Comparison of ENCODE assay signal across 17 cellular contexts in genomic region chr4:55038176-55038890, GRCh38.
A peak's percentile ranks its signal among the peaks of the same experiment; 100 is the strongest.
DNase-seq lines count a peak whose midpoint lies in the region; ATAC-seq and TF ChIP-seq lines count a peak whose summit lies in the region.
"Had no signal": no experiment of that assay in that cellular context is flagged by ENCODE, and none has a peak within 500 bp of the region (broad histone marks: within the 10 kb centered on the region; RNA-seq: fewer than 3 reads in every experiment).

No MANE protein-coding gene starts in this region.

- no peaks in the 10 kb centered on the region for H3K27me3 ChIP-seq in testis
- H3K27me3 ChIP-seq in foreskin keratinocyte, result no peaks in the 10 kb centered on the region

- peak overlapping the region; percentile 81 for H3K27ac ChIP-seq in RWPE1
- peak overlapping the region in 1 of 2 donors; percentile 44 for H3K27ac ChIP-seq in testis
- no peak overlapping the region for H3K27ac ChIP-seq in foreskin keratinocyte
- H3K27ac ChIP-seq: C4-2B had no signal

- 29 to 32% methylated on average over 2 of the region's 2 CpGs for WGBS in testis, 2 donors

- H3K9me3 ChIP-seq in testis, result no peaks in the 10 kb centered on the region

- CTCF ChIA-PET in RWPE1 (lab: Yijun Ruan, JAX), result interaction anchor here (0.6 kb wide), 1 partner anchor 23 kb away, joined by 4 read pairs; no protein-coding TSS in a partner anchor

- H3K4me3 ChIP-seq in epithelial cell of esophagus (ENCODE audit: low read length) (no peak overlapping the region), testis (no peak overlapping the region)

- intact Hi-C loops in testis (cut with DNase I; ENCODE audit: low total_unique reads), result no loop called here

- no peak for TF ChIP-seq POLR2A in testis (IDR thresholded peaks at IDR 0.05)

- peaks cover 11% of the 10 kb centered on the region for H3K4me1 ChIP-seq in testis
- no peaks in the 10 kb centered on the region for H3K4me1 ChIP-seq in foreskin keratinocyte

- ATAC-seq in foreskin keratinocyte (no peak), HG03095 (IDR thresholded peaks at IDR 0.05; ENCODE audit: unreplicated experiment) (no peak)

- peak; percentile 40 for DNase-seq in RWPE1 (ENCODE audit: low spot score)
- peak; percentile 64 for DNase-seq in epithelial cell of esophagus (ENCODE audit: low read depth)
- peak; percentile 38 for DNase-seq in kidney glomerular epithelial cell (lab: John Stamatoyannopoulos, UW)
- peak; percentile 57 for DNase-seq in testis
- no peak for DNase-seq in GF-D8 (lab: John Stamatoyannopoulos, UW)
- no peak for DNase-seq in NCI-H2171 (lab: John Stamatoyannopoulos, UW)
- DNase-seq in foreskin keratinocyte, result no peak
- DNase-seq: activated CD4-positive, alpha-beta T cell treated with anti-CD3 and anti-CD28 coated beads, Interleukin-2, amount 50 U/mL, for 1 hour; DND-41; NCI-H146; NCI-H748 treated with DMSO at 0.1 percent for 48 hours; retina; SHP77 treated with DMSO at 0.1 percent for 48 hours; stimulated activated naive CD4-positive, alpha-beta T cell; T-helper 9 cell had no signal

- POLR2A ChIA-PET in RWPE1 (lab: Yijun Ruan, JAX; ENCODE audit: low non-redundant PET), result interaction anchor here (0.6 kb wide), 1 partner anchor 175 kb away, joined by 3 read pairs; no protein-coding TSS in a partner anchor

- H3K36me3 ChIP-seq in testis (ENCODE audit: low read depth, missing control alignments), result no peaks in the 10 kb centered on the region

- no peak for TF ChIP-seq CTCF in RWPE1 (conservative IDR thresholded peaks at IDR 0.05; ENCODE audit: low read depth)
- TF ChIP-seq CTCF in epithelial cell of esophagus (IDR thresholded peaks at IDR 0.05; ENCODE audit: insufficient read depth, low read depth, low read length, missing control alignments), result no peak
- TF ChIP-seq CTCF in testis (IDR thresholded peaks at IDR 0.05), result no peak
- TF ChIP-seq CTCF in foreskin keratinocyte (conservative IDR thresholded peaks at IDR 0.05), result no peak

Comparison
In these comparisons a context has a peak if more than half of its experiments do, and no peak if none do; other contexts are left out.
1. DNase-seq: peak in RWPE1 (single experiment), epithelial cell of esophagus (single experiment), kidney glomerular epithelial cell (single experiment) and testis (single experiment); none in GF-D8 (single experiment), NCI-H2171 (single experiment) and foreskin keratinocyte (0 of 2).